Comparison of ENCODE assay signal across 15 cellular contexts in the genomic region with DNA sequence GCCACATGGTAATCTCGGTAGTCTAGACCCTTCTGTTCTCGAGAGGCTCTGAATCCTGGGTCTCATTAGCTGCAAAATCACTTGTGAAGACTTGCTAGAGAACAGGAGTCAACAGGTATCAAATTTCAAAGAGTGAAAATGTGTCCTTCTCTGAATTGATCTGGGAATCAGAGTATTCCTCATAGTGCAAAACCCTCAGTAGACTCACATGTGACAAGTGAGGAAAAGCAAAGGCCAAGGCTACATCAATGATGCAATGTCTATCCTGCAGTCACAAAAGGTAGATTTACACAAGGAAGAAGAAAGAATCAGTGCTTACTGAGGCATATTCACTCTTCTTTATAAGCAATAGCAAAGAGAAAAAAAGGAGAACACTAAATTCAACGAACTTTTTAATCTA.
"Had no signal": no experiment of that assay in that cellular context is flagged by ENCODE, and none has a peak within 500 bp of the region (broad histone marks: within the 10 kb centered on the region; RNA-seq: fewer than 3 reads in every experiment).

No MANE protein-coding gene starts in this region.

- H3K4me1 ChIP-seq: parathyroid adenoma, vagina had no signal

- H3K4me3 ChIP-seq: hepatocyte, tibial artery, vagina had no signal

- H3K79me2 ChIP-seq: hepatocyte, parathyroid adenoma had no signal

- DNase-seq: activated CD4-positive, alpha-beta T cell treated with anti-CD3 and anti-CD28 coated beads, Interleukin-2, amount 50 U/mL, for 4 hours; activated CD8-positive, alpha-beta memory T cell treated with anti-CD3 and anti-CD28 coated beads, Interleukin-2, amount 10 ng/mL, durations not matched to agents 7 days and 5 days; activated effector memory CD4-positive, alpha-beta T cell treated with Interleukin-2 at 50 U/mL for 16 hours; activated T-cell treated with anti-CD3 and anti-CD28 coated beads, Interleukin-2, amount 50 U/mL, for 24 hours; amniotic stem cell; effector memory CD8-positive, alpha-beta T cell; small intestine; tibial artery had no signal

- H3K36me3 ChIP-seq: tibial artery, vagina had no signal

- H3K27ac ChIP-seq: epithelial cell of prostate, hepatocyte, parathyroid adenoma, tibial artery, vagina had no signal

- ATAC-seq: activated CD4-positive, CD25-positive, alpha-beta regulatory T cell treated with anti-CD3 and anti-CD28 coated beads, Interleukin-2, amount 50 U/mL, for 24 hours; activated CD8-positive, alpha-beta memory T cell treated with anti-CD3 and anti-CD28 coated beads, Interleukin-2, amount 10 ng/mL, durations not matched to agents 7 days and 5 days; activated naive CD4-positive, alpha-beta T cell treated with anti-CD3 and anti-CD28 coated beads, Interleukin-2, amount 50 U/mL, for 72 hours; effector memory CD8-positive, alpha-beta T cell; stimulated activated memory B cell treated with anti-CD40 and anti-IgM and Interleukin-4, amounts not matched to agents 10 μg/mL and 1 μg/mL and 100 μg/mL, for 72 hours had no signal

- H3K27me3 ChIP-seq: hepatocyte, tibial artery, vagina had no signal

- H3K9ac ChIP-seq: parathyroid adenoma had no signal

- H3K4me2 ChIP-seq: hepatocyte had no signal

- H2AFZ ChIP-seq: hepatocyte, parathyroid adenoma had no signal

- H3K9me3 ChIP-seq: tibial artery, vagina had no signal
